ENCODE assay signal across 12 cellular contexts in the genomic region with DNA sequence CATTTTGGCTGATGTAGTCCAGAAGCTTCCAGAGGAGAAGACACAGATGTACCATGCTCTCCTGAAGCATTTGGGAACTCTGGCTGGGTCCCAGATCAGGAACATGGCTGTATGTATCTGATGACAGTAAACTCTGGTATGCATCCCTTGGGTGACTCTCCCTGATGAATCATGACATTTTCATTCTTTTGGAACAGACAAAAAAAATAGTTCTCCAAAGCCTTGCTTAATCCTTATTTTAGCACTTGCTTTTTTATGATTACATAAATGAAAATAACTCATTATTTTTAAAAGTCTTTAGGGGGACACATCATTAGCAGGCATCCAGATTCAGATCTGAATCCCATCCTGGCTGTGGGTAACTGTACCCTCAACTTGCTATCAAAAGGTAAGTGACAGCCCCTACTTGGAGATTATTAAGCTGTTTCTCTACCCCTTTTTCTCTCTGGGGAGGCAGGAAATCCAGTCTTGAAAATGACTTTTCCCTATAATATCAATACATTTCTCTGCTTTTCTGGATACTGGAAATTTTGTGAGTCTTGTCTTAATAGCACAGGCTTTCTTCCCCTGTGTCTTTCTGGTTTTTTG. TPM values are rescaled to one million over a fixed set of nuclear protein-coding genes. Genes with fewer than 3 reads are reported as not detected.
DNase-seq lines count a peak whose midpoint lies in the region; ATAC-seq and TF ChIP-seq lines count a peak whose summit lies in the region.
"Had no signal": no experiment of that assay in that cellular context is flagged by ENCODE, and none has a peak within 500 bp of the region (broad histone marks: within the 10 kb centered on the region; RNA-seq: fewer than 3 reads in every experiment).

No MANE protein-coding gene starts in this region.

- H3K27me3 ChIP-seq in foreskin keratinocyte (no peaks in the 10 kb centered on the region), suprapubic skin (no peaks in the 10 kb centered on the region), thyroid gland (no peaks in the 10 kb centered on the region)
- H3K27me3 ChIP-seq: upper lobe of left lung had no signal

- intact Hi-C loops in thyroid gland (cut with DNase I), result no loop called here

- no peak for TF ChIP-seq EP300 in suprapubic skin (IDR thresholded peaks at IDR 0.05)

- peaks cover 8% of the 10 kb centered on the region for H3K36me3 ChIP-seq in suprapubic skin
- H3K36me3 ChIP-seq in thyroid gland, result no peaks in the 10 kb centered on the region
- H3K36me3 ChIP-seq: upper lobe of left lung had no signal

- ATAC-seq in foreskin keratinocyte, result peak; percentile 96
- ATAC-seq: activated CD8-positive, alpha-beta T cell treated with anti-CD3 and anti-CD28 coated beads for 36 hours had no signal

- peak; percentile 39 for DNase-seq in HK-2 (ENCODE audit: unreplicated experiment)
- peak; percentile 72 to 85 for DNase-seq in foreskin keratinocyte
- DNase-seq in suprapubic skin (ENCODE audit: low spot score in 2 of 2), result peak in 1 of 2 donors; percentile 73
- DNase-seq in Kasumi-1 (lab: John Stamatoyannopoulos, UW), result no peak
- no peak for DNase-seq in NCI-H1930 (lab: John Stamatoyannopoulos, UW)
- DNase-seq in thyroid gland, result no peak
- DNase-seq: activated CD8-positive, alpha-beta T cell treated with anti-CD3 and anti-CD28 coated beads for 36 hours; activated naive CD8-positive, alpha-beta T cell treated with anti-CD3 and anti-CD28 coated beads, Interleukin-2, amount 10 ng/mL, durations not matched to agents 7 days and 5 days; DND-41; NCI-H446 treated with DMSO at 0.1 percent for 48 hours; upper lobe of left lung had no signal

- H3K27ac ChIP-seq in VCaP, result peak overlapping the region; percentile 52; the same call in 1 of the 2 replicates
- no peak overlapping the region for H3K27ac ChIP-seq in foreskin keratinocyte
- peak overlapping the region; percentile 50 for H3K27ac ChIP-seq in suprapubic skin
- H3K27ac ChIP-seq in thyroid gland, result no peak overlapping the region
- H3K27ac ChIP-seq: upper lobe of left lung had no signal

- H3K4me3 ChIP-seq in suprapubic skin, result no peak overlapping the region
- no peak overlapping the region for H3K4me3 ChIP-seq in thyroid gland (replicated peaks in 1 of 3)
- H3K4me3 ChIP-seq: upper lobe of left lung had no signal

- TF ChIP-seq POLR2A in suprapubic skin (IDR thresholded peaks at IDR 0.05) (no peak), thyroid gland (IDR thresholded peaks at IDR 0.05) (no peak)

- H3K4me1 ChIP-seq in foreskin keratinocyte (peaks cover 25% of the 10 kb centered on the region), suprapubic skin (no peaks in the 10 kb centered on the region), thyroid gland (no peaks in the 10 kb centered on the region)
- H3K4me1 ChIP-seq: upper lobe of left lung had no signal

- TF ChIP-seq CTCF in VCaP (conservative IDR thresholded peaks at IDR 0.05) (no peak), foreskin keratinocyte (conservative IDR thresholded peaks at IDR 0.05) (no peak), suprapubic skin (IDR thresholded peaks at IDR 0.05) (no peak), thyroid gland (IDR thresholded peaks at IDR 0.05) (no peak)

- no peaks in the 10 kb centered on the region for H3K9me3 ChIP-seq in suprapubic skin
- H3K9me3 ChIP-seq in thyroid gland, result no peaks in the 10 kb centered on the region
- H3K9me3 ChIP-seq: upper lobe of left lung had no signal

RNA-seq across cellular contexts. Expression of gene AOX1, which starts 23.3 kb away (rescaled TPM):
- total RNA-seq in foreskin keratinocyte, result 7.6 and 16.8 TPM in 2 replicates
- 2.6 and 5.3 TPM in 2 replicates for polyA plus RNA-seq in foreskin keratinocyte
- total RNA-seq in suprapubic skin, result 10 to 100 TPM; 20.1 to 46.9 (median 30.4) TPM
- total RNA-seq in thyroid gland, result 100 to 1,000 TPM in 1 of 4 donors, 10 to 100 TPM in 3; 47.2 to 144 (median 69.8) TPM
- total RNA-seq: activated naive CD8-positive, alpha-beta T cell treated with anti-CD3 and anti-CD28 coated beads, Interleukin-2, amount 10 ng/mL, durations not matched to agents 7 days and 5 days had no signal

Comparison
In these comparisons a context has a peak if more than half of its experiments do, and no peak if none do; other contexts are left out.
1. DNase-seq: peak in HK-2 (single experiment) and foreskin keratinocyte (2 of 2); none in Kasumi-1 (0 of 2), NCI-H1930 (0 of 2) and thyroid gland (0 of 2).
2. H3K27ac ChIP-seq: peak in VCaP (single experiment) and suprapubic skin (single experiment); none in foreskin keratinocyte (single experiment) and thyroid gland (0 of 3).